ENCODE assay signal across 21 cellular contexts in genomic region chr5:102788788-102789187, GRCh38. TPM values are rescaled to one million over a fixed set of nuclear protein-coding genes. Genes with fewer than 3 reads are reported as not detected.
DNase-seq lines count a peak whose midpoint lies in the region; ATAC-seq, FAIRE-seq and TF ChIP-seq lines count a peak whose summit lies in the region.
"Had no signal": no experiment of that assay in that cellular context is flagged by ENCODE, and none has a peak within 500 bp of the region (broad histone marks: within the 10 kb centered on the region; RNA-seq: fewer than 3 reads in every experiment).

No MANE protein-coding gene starts in this region.

- CTCF ChIA-PET in HepG2 (lab: Yijun Ruan, JAX; ENCODE audit: low intra/inter-chr PET ratio, low total read pairs): no interaction called here

- no peaks in the 10 kb centered on the region for H3K36me3 ChIP-seq in liver (ENCODE audit: control insufficient read depth in 4 of 4, insufficient read depth in 3 of 4, low read depth in 1 of 4, low read length in 3 of 4)
- no peaks in the 10 kb centered on the region for H3K36me3 ChIP-seq in HepG2 (replicated peaks in 1 of 2; ENCODE audit: control insufficient read depth in 1 of 2, insufficient read depth in 2 of 2, low read length in 2 of 2)
- H3K36me3 ChIP-seq in right lobe of liver: no peaks in the 10 kb centered on the region

- no peaks in the 10 kb centered on the region for H3K79me2 ChIP-seq in HepG2 (ENCODE audit: insufficient read depth, low read length)

- no peak overlapping the region for H3K27ac Mint-ChIP-seq in type B pancreatic cell
- no peak overlapping the region for H3K27ac Mint-ChIP-seq in natural killer cell treated with Interleukin-12 subunit alpha and Interleukin-12 subunit beta and Interleukin-15 and Interleukin-18, amount 100 ng/mL, for 72 hours
- H3K27ac Mint-ChIP-seq: B cell; CD4-positive, alpha-beta T cell; CD8-positive, alpha-beta T cell had no signal

- no peak for ATAC-seq in HepG2
- peak; percentile 80 to 89 (median 86) for ATAC-seq in right lobe of liver
- ATAC-seq in natural killer cell treated with Interleukin-12 subunit alpha and Interleukin-12 subunit beta and Interleukin-15 and Interleukin-18, amount 100 ng/mL, for 72 hours: no peak
- ATAC-seq: A549; CD8-positive, alpha-beta T cell had no signal

- peaks cover 12% of the 10 kb centered on the region for H3K4me1 Mint-ChIP-seq in type B pancreatic cell (ENCODE audit: unreplicated experiment)
- peaks cover 26 to 41% of the 10 kb centered on the region in 2 donors for H3K4me1 Mint-ChIP-seq in natural killer cell treated with Interleukin-12 subunit alpha and Interleukin-12 subunit beta and Interleukin-15 and Interleukin-18, amount 100 ng/mL, for 72 hours (ENCODE audit: low read depth in 2 of 2)
- H3K4me1 Mint-ChIP-seq: B cell had no signal

- no peak for FAIRE-seq in HepG2 (lab: Jason Lieb, UNC)
- FAIRE-seq: A549, D721Med, G401.6, GM19239 had no signal

- TF ChIP-seq RAD21 in liver (IDR thresholded peaks at IDR 0.05) (no peak), HepG2 (CRISPR knock-in tag; IDR thresholded peaks at IDR 0.05) (no peak)

- H3K27ac ChIP-seq in liver (ENCODE audit: low read depth in 1 of 2, low read length in 2 of 2) (peak overlapping the region; percentile 32 to 65), HepG2 (ENCODE audit: extremely low read length, insufficient read depth, low read length) (no peak overlapping the region), right lobe of liver (peak overlapping the region in 2 of 3 donors; percentile 48 to 64)
- H3K27ac ChIP-seq: 22Rv1; A549; BLaER1 treated with 17β-estradiol and CSF1 and Interleukin-3, amounts not matched to agents 10 nM and 100 nM; C4-2B had no signal

- H3K4me3 Mint-ChIP-seq in type B pancreatic cell: peak overlapping the region; percentile 31
- H3K4me3 Mint-ChIP-seq in natural killer cell treated with Interleukin-12 subunit alpha and Interleukin-12 subunit beta and Interleukin-15 and Interleukin-18, amount 100 ng/mL, for 72 hours: no peak overlapping the region
- H3K4me3 Mint-ChIP-seq: B cell; CD4-positive, alpha-beta T cell; CD8-positive, alpha-beta T cell had no signal

- TF ChIP-seq EP300 in HepG2 (IDR thresholded peaks at IDR 0.05; ENCODE audit: low read depth in 2 of 2, low read length in 2 of 2): no peak
- no peak for TF ChIP-seq EP300 in HepG2 (CRISPR knock-in tag; IDR thresholded peaks at IDR 0.05; ENCODE audit: borderline replicate concordance)

- H3K4me3 ChIP-seq in liver (ENCODE audit: low read depth in 1 of 3, low read length in 3 of 3): no peak overlapping the region
- no peak overlapping the region for H3K4me3 ChIP-seq in HepG2 (replicated peaks in 1 of 3; ENCODE audit: insufficient read depth in 1 of 3, low read depth in 2 of 3, low read length in 3 of 3)
- H3K4me3 ChIP-seq in right lobe of liver: peak overlapping the region in 1 of 3 donors; percentile 6
- H3K4me3 ChIP-seq: A549; BLaER1 treated with 17β-estradiol and CSF1 and Interleukin-3, amounts not matched to agents 10 nM and 100 nM had no signal

- no peak overlapping the region for H3K4me2 ChIP-seq in HepG2 (ENCODE audit: low read depth, low read length)
- H3K4me2 ChIP-seq: A549; BLaER1 treated with 17β-estradiol and CSF1 and Interleukin-3, amounts not matched to agents 10 nM and 100 nM had no signal

- no peak overlapping the region for H3K9ac ChIP-seq in liver (ENCODE audit: low read depth in 1 of 2, low read length in 2 of 2)
- H3K9ac ChIP-seq in HepG2 (ENCODE audit: insufficient read depth, low read depth, low read length): no peak overlapping the region
- H3K9ac ChIP-seq: BLaER1 treated with 17β-estradiol and CSF1 and Interleukin-3, amounts not matched to agents 10 nM and 100 nM had no signal

- H3K4me1 ChIP-seq in liver (ENCODE audit: control insufficient read depth in 4 of 4, insufficient read depth in 4 of 4, low read length in 3 of 4) (peaks cover 0 to 6% (median under 1%) of the 10 kb centered on the region in 4 donors), HepG2 (ENCODE audit: insufficient read depth, low read length) (peaks cover 17% of the 10 kb centered on the region; the same call in 1 of the 2 replicates), right lobe of liver (peaks cover 0 to 25% (median 0%) of the 10 kb centered on the region in 4 donors)
- H3K4me1 ChIP-seq: A549 had no signal

- TF ChIP-seq POLR2A in HepG2 (IDR thresholded peaks at IDR 0.05; ENCODE audit: insufficient read depth in 1 of 2, low read depth in 2 of 2, low read length in 2 of 2) (no peak), right lobe of liver (IDR thresholded peaks at IDR 0.05) (no peak)

- in situ Hi-C loops in HepG2 (cut with HindIII; ENCODE audit: extremely low pct_ligation_motif_present, low pct_unique_long_range_greater_than_20kb): loop anchor here (10.0 kb wide), 1 partner anchor 346 kb away; no protein-coding TSS in a partner anchor

- H3K27me3 Mint-ChIP-seq in type B pancreatic cell: no peaks in the 10 kb centered on the region
- H3K27me3 Mint-ChIP-seq in natural killer cell treated with Interleukin-12 subunit alpha and Interleukin-12 subunit beta and Interleukin-15 and Interleukin-18, amount 100 ng/mL, for 72 hours: no peaks in the 10 kb centered on the region
- H3K27me3 Mint-ChIP-seq: CD4-positive, alpha-beta T cell had no signal

- 39% methylated on average over 2 of the region's 2 CpGs for WGBS in liver
- 66% methylated on average over 2 of the region's 2 CpGs for WGBS in HepG2 (ENCODE audit: low lambda C conversion rate)
- WGBS in right lobe of liver (ENCODE audit: insufficient coverage, low coverage, low lambda C conversion rate, missing lambda C conversion rate): 33% methylated on average over 2 of the region's 2 CpGs

- peaks cover 6% of the 10 kb centered on the region for H3K36me3 Mint-ChIP-seq in type B pancreatic cell
- peaks cover 12% of the 10 kb centered on the region for H3K36me3 Mint-ChIP-seq in natural killer cell treated with Interleukin-12 subunit alpha and Interleukin-12 subunit beta and Interleukin-15 and Interleukin-18, amount 100 ng/mL, for 72 hours
- H3K36me3 Mint-ChIP-seq: CD8-positive, alpha-beta T cell had no signal

- peaks cover 10% of the 10 kb centered on the region for H3K9me3 Mint-ChIP-seq in type B pancreatic cell
- H3K9me3 Mint-ChIP-seq in natural killer cell treated with Interleukin-12 subunit alpha and Interleukin-12 subunit beta and Interleukin-15 and Interleukin-18, amount 100 ng/mL, for 72 hours: no peaks in the 10 kb centered on the region
- H3K9me3 Mint-ChIP-seq: CD4-positive, alpha-beta T cell; CD8-positive, alpha-beta T cell had no signal

- no peak for TF ChIP-seq CTCF in liver (IDR thresholded peaks at IDR 0.05; ENCODE audit: low read depth, low read length, missing input control)
- TF ChIP-seq CTCF in HepG2 (CRISPR knock-in tag; IDR thresholded peaks at IDR 0.05): no peak
- no peak for TF ChIP-seq CTCF in right lobe of liver (IDR thresholded peaks at IDR 0.05)
- TF ChIP-seq CTCF in type B pancreatic cell (conservative IDR thresholded peaks at IDR 0.05): no peak

- BruUV-seq in HepG2 (replicated peaks; lab: Mats Ljungman, UMichigan): no TSS peak

- H3K9me3 ChIP-seq in liver (ENCODE audit: control insufficient read depth in 4 of 4, low read length in 3 of 4): no peaks in the 10 kb centered on the region
- H3K9me3 ChIP-seq in HepG2 (ENCODE audit: low read length): no peaks in the 10 kb centered on the region
- H3K9me3 ChIP-seq in right lobe of liver: no peaks in the 10 kb centered on the region
- H3K9me3 ChIP-seq: A549, Caco-2 had no signal

- no peaks in the 10 kb centered on the region for H4K20me1 ChIP-seq in HepG2 (ENCODE audit: insufficient read depth, low read length)

- POLR2A ChIA-PET in HepG2 (lab: Yijun Ruan, JAX): no interaction called here

- intact Hi-C loops in HepG2 (cut with micrococcal nuclease; ENCODE audit: unreplicated experiment) (no loop called here), right lobe of liver (cut with DNase I) (no loop called here)

- DNase-seq in HepG2 (ENCODE audit: low spot score): no peak
- DNase-seq in right lobe of liver: no peak
- no peak for DNase-seq in type B pancreatic cell (ENCODE audit: extremely low spot score, unreplicated experiment)
- DNase-seq in natural killer cell treated with Interleukin-12 subunit alpha and Interleukin-12 subunit beta and Interleukin-15 and Interleukin-18, amount 100 ng/mL, for 72 hours (ENCODE audit: low spot score): no peak
- DNase-seq in stimulated activated CD4-positive, alpha-beta T cell treated with anti-CD3 and anti-CD28 coated beads, Interleukin-1b, Interleukin-23, amount 100 ng/mL, for 48 hours: no peak
- DNase-seq: AML-193; Caco-2; Calu3; CD4-positive, alpha-beta T cell; CD8-positive, alpha-beta T cell; DMS79 treated with DMSO at 0.1 percent for 48 hours; GF-D8 had no signal

- H2AFZ ChIP-seq in HepG2 (ENCODE audit: low read length): no peak overlapping the region

- no peaks in the 10 kb centered on the region for H3K27me3 ChIP-seq in liver (ENCODE audit: control insufficient read depth in 4 of 4, insufficient read depth in 4 of 4, low read length in 3 of 4)
- no peaks in the 10 kb centered on the region for H3K27me3 ChIP-seq in HepG2 (ENCODE audit: control insufficient read depth in 1 of 2, insufficient read depth in 2 of 2, low read length in 2 of 2)
- no peaks in the 10 kb centered on the region for H3K27me3 ChIP-seq in right lobe of liver
- H3K27me3 ChIP-seq: BLaER1 treated with 17β-estradiol and CSF1 and Interleukin-3, amounts not matched to agents 10 nM and 100 nM had no signal

RNA-seq across cellular contexts. Expression of gene PAM, which starts 33.7 kb away (rescaled TPM):
- total RNA-seq in liver: 10 to 100 TPM; 15.2 to 27.5 TPM
- 10 to 100 TPM in 1 of 2 donors, 1 to 10 TPM in 1; 8.2 to 12.2 TPM for polyA plus RNA-seq in liver
- 14.5 and 20.2 TPM in 2 replicates for total RNA-seq in HepG2 (2016; rRNA removed; fragmentation: Illumina TruSeq; extraction: Trizol)
- 2.9 and 4.1 TPM in 2 replicates for total RNA-seq in HepG2 (2016; cell fraction: cytosol; rRNA removed; fragmentation: Illumina TruSeq; extraction: Trizol; ENCODE audit: low read depth)
- 15.9 and 21.2 TPM in 2 replicates for total RNA-seq in HepG2 (2016; cell fraction: insoluble cytoplasmic fraction; rRNA removed; fragmentation: Illumina TruSeq; extraction: Trizol)
- 11.0 and 12.0 TPM in 2 replicates for total RNA-seq in HepG2 (2016; cell fraction: membrane; rRNA removed; fragmentation: Illumina TruSeq; extraction: Trizol)
- total RNA-seq in HepG2 (2016; cell fraction: nucleus; rRNA removed; fragmentation: Illumina TruSeq; extraction: Trizol): 26.2 and 31.9 TPM in 2 replicates
- 65.9 and 79.1 TPM in 2 replicates for polyA plus RNA-seq in HepG2 (2011; rRNA removed)
- polyA plus RNA-seq in HepG2 (2011; cell fraction: cytosol; rRNA removed): 32.9 and 50.9 TPM in 2 replicates
- polyA plus RNA-seq in HepG2 (2011; cell fraction: nucleus; rRNA removed): 21.8 and 24.3 TPM in 2 replicates
- polyA plus RNA-seq in HepG2 (2012): 45.1 and 59.9 TPM in 2 replicates
- polyA plus RNA-seq in HepG2 (2016; cell fraction: cytosol; fragmentation: Illumina TruSeq; extraction: Trizol; ENCODE audit: low read depth): 2.9 TPM in 2 replicates
- polyA plus RNA-seq in HepG2 (2016; cell fraction: insoluble cytoplasmic fraction; fragmentation: Illumina TruSeq; extraction: Trizol; ENCODE audit: low read depth): 13.7 and 15.8 TPM in 2 replicates
- 7.8 and 9.1 TPM in 2 replicates for polyA plus RNA-seq in HepG2 (2016; cell fraction: membrane; fragmentation: Illumina TruSeq; extraction: Trizol; ENCODE audit: low read depth)
- 28.2 and 31.3 TPM in 2 replicates for polyA plus RNA-seq in HepG2 (2016; cell fraction: nucleus; fragmentation: Illumina TruSeq; extraction: Trizol; ENCODE audit: insufficient read depth, low read depth)
- 90.8 and 98.2 TPM in 2 replicates for polyA minus RNA-seq in HepG2 (2011; rRNA and poly(A)+ RNA removed; ENCODE audit: low replicate concordance)
- 38.8 and 52.7 TPM in 2 replicates for polyA minus RNA-seq in HepG2 (2011; cell fraction: cytosol; rRNA and poly(A)+ RNA removed)
- 80.4 and 84.7 TPM in 2 replicates for polyA minus RNA-seq in HepG2 (2011; cell fraction: nucleus; rRNA and poly(A)+ RNA removed)
- total RNA-seq in right lobe of liver: 10 to 100 TPM; 10.9 to 22.7 (median 16.8) TPM
- 116 and 135 TPM in 2 replicates for total RNA-seq in type B pancreatic cell (ENCODE audit: low replicate concordance)
- 100 to 1,000 TPM in 1 of 2 donors, 10 to 100 TPM in 1; 86.3 to 124 TPM for total RNA-seq in natural killer cell treated with Interleukin-12 subunit alpha and Interleukin-12 subunit beta and Interleukin-15 and Interleukin-18, amount 100 ng/mL, for 72 hours

Comparison
In these comparisons a context has a peak if more than half of its experiments do, and no peak if none do; other contexts are left out.
1. ATAC-seq: peak in right lobe of liver (4 of 4); none in HepG2 (single experiment) and natural killer cell treated with Interleukin-12 subunit alpha and Interleukin-12 subunit beta and Interleukin-15 and Interleukin-18, amount 100 ng/mL, for 72 hours (0 of 2).